16 cellular contexts compared by ENCODE assay signal in genomic region chr5:128146671-128147070, GRCh38.
DNase-seq lines count a peak whose midpoint lies in the region; ATAC-seq and TF ChIP-seq lines count a peak whose summit lies in the region.
"Had no signal": no experiment of that assay in that cellular context is flagged by ENCODE, and none has a peak within 500 bp of the region (broad histone marks: within the 10 kb centered on the region; RNA-seq: fewer than 3 reads in every experiment).

No MANE protein-coding gene starts in this region.

- no peak for ATAC-seq in natural killer cell treated with Interleukin-12 subunit alpha and Interleukin-12 subunit beta and Interleukin-15 and Interleukin-18, amount 100 ng/mL, for 72 hours
- ATAC-seq in activated T-cell treated with anti-CD3 and anti-CD28 coated beads, Interleukin-2, amount 50 U/mL, for 4 hours, result no peak
- ATAC-seq: HepG2 had no signal

- no peak overlapping the region for H3K4me3 ChIP-seq in fibroblast of pulmonary artery (replicated peaks; ENCODE audit: low read depth, low read length)

- DNase-seq in amniotic epithelial cell (ENCODE audit: low read depth), result peak; percentile 91
- DNase-seq in fibroblast of pulmonary artery (ENCODE audit: low read depth), result peak; percentile 11
- DNase-seq in midbrain (lab: John Stamatoyannopoulos, UW), result peak; percentile 4
- no peak for DNase-seq in NOMO-1 (lab: John Stamatoyannopoulos, UW; ENCODE audit: unreplicated experiment in 2 of 2)
- no peak for DNase-seq in natural killer cell treated with Interleukin-12 subunit alpha and Interleukin-12 subunit beta and Interleukin-15 and Interleukin-18, amount 100 ng/mL, for 72 hours (ENCODE audit: low spot score)
- DNase-seq in activated T-cell treated with anti-CD3 and anti-CD28 coated beads, Interleukin-2, amount 50 U/mL, for 4 hours, result no peak
- DNase-seq in NCI-H345 (lab: John Stamatoyannopoulos, UW), result no peak
- DNase-seq: ACHN; AML-193; CD4-positive, alpha-beta memory T cell; DMS153; DMS79; GDM1; H9 had no signal

- peak overlapping the region in 1 of 2 donors; percentile 15 for H3K27ac Mint-ChIP-seq in natural killer cell treated with Interleukin-12 subunit alpha and Interleukin-12 subunit beta and Interleukin-15 and Interleukin-18, amount 100 ng/mL, for 72 hours
- H3K27ac Mint-ChIP-seq: CD4-positive, alpha-beta memory T cell; IgD-negative memory B cell had no signal

- no peaks in the 10 kb centered on the region for H3K27me3 Mint-ChIP-seq in natural killer cell treated with Interleukin-12 subunit alpha and Interleukin-12 subunit beta and Interleukin-15 and Interleukin-18, amount 100 ng/mL, for 72 hours
- H3K27me3 Mint-ChIP-seq in activated T-cell treated with anti-CD3 and anti-CD28 coated beads, Interleukin-2, amount 50 U/mL, for 4 hours (ENCODE audit: low read depth), result no peaks in the 10 kb centered on the region
- H3K27me3 Mint-ChIP-seq: CD4-positive, alpha-beta memory T cell; IgD-negative memory B cell had no signal

- H3K4me1 Mint-ChIP-seq in natural killer cell treated with Interleukin-12 subunit alpha and Interleukin-12 subunit beta and Interleukin-15 and Interleukin-18, amount 100 ng/mL, for 72 hours (ENCODE audit: low read depth in 2 of 2), result no peaks in the 10 kb centered on the region
- H3K4me1 Mint-ChIP-seq in activated T-cell treated with anti-CD3 and anti-CD28 coated beads, Interleukin-2, amount 50 U/mL, for 4 hours (ENCODE audit: low read depth), result no peaks in the 10 kb centered on the region
- H3K4me1 Mint-ChIP-seq: CD4-positive, alpha-beta memory T cell; H9; IgD-negative memory B cell had no signal

- H3K9me3 Mint-ChIP-seq in natural killer cell treated with Interleukin-12 subunit alpha and Interleukin-12 subunit beta and Interleukin-15 and Interleukin-18, amount 100 ng/mL, for 72 hours, result no peaks in the 10 kb centered on the region
- H3K9me3 Mint-ChIP-seq in activated T-cell treated with anti-CD3 and anti-CD28 coated beads, Interleukin-2, amount 50 U/mL, for 4 hours, result no peaks in the 10 kb centered on the region
- H3K9me3 Mint-ChIP-seq: H9 had no signal

- H3K36me3 Mint-ChIP-seq in natural killer cell treated with Interleukin-12 subunit alpha and Interleukin-12 subunit beta and Interleukin-15 and Interleukin-18, amount 100 ng/mL, for 72 hours, result peaks cover 3% of the 10 kb centered on the region
- peaks cover 27% of the 10 kb centered on the region for H3K36me3 Mint-ChIP-seq in activated T-cell treated with anti-CD3 and anti-CD28 coated beads, Interleukin-2, amount 50 U/mL, for 4 hours (ENCODE audit: insufficient read depth)

- no peak overlapping the region for H3K4me3 Mint-ChIP-seq in natural killer cell treated with Interleukin-12 subunit alpha and Interleukin-12 subunit beta and Interleukin-15 and Interleukin-18, amount 100 ng/mL, for 72 hours
- H3K4me3 Mint-ChIP-seq in activated T-cell treated with anti-CD3 and anti-CD28 coated beads, Interleukin-2, amount 50 U/mL, for 4 hours, result no peak overlapping the region
- H3K4me3 Mint-ChIP-seq: CD4-positive, alpha-beta memory T cell; H9; IgD-negative memory B cell had no signal

- no peak for TF ChIP-seq CTCF in fibroblast of pulmonary artery (IDR thresholded peaks at IDR 0.05; ENCODE audit: low read length, missing control alignments)

Comparison
In these comparisons a context has a peak if more than half of its experiments do, and no peak if none do; other contexts are left out.
1. DNase-seq: peak in amniotic epithelial cell (single experiment), fibroblast of pulmonary artery (single experiment) and midbrain (single experiment); none in NOMO-1 (0 of 2), natural killer cell treated with Interleukin-12 subunit alpha and Interleukin-12 subunit beta and Interleukin-15 and Interleukin-18, amount 100 ng/mL, for 72 hours (single experiment), activated T-cell treated with anti-CD3 and anti-CD28 coated beads, Interleukin-2, amount 50 U/mL, for 4 hours (single experiment) and NCI-H345 (single experiment).